Comparison of ENCODE assay signal across 10 cellular contexts in genomic region chr12:82383930-82384513, GRCh38. TPM values are rescaled to one million over a fixed set of nuclear protein-coding genes. Genes with fewer than 3 reads are reported as not detected.
DNase-seq lines count a peak whose midpoint lies in the region; TF ChIP-seq lines count a peak whose summit lies in the region.
"Had no signal": no experiment of that assay in that cellular context is flagged by ENCODE, and none has a peak within 500 bp of the region (broad histone marks: within the 10 kb centered on the region; RNA-seq: fewer than 3 reads in every experiment).

No MANE protein-coding gene starts in this region.

- no TSS peak for BruUV-seq in Calu3 (replicated peaks; lab: Mats Ljungman, UMichigan)

- no peaks in the 10 kb centered on the region for H4K20me1 ChIP-seq in GM23248 (ENCODE audit: insufficient read depth)

- TF ChIP-seq CTCF in Calu3 (IDR thresholded peaks at IDR 0.05; ENCODE audit: unreplicated experiment) (no peak), epithelial cell of proximal tubule (conservative IDR thresholded peaks at IDR 0.05; ENCODE audit: low read depth, low read length) (peak; percentile 77), lower leg skin (IDR thresholded peaks at IDR 0.05) (no peak)

- no peak for TF ChIP-seq POLR2A in lower leg skin (IDR thresholded peaks at IDR 0.05)

- POLR2A ChIA-PET in activated CD4-positive, alpha-beta T cell treated with anti-CD3 and anti-CD28 coated beads, Interleukin-2, amount 10 ng/mL, durations not matched to agents 7 days and 5 days (lab: Charles Lee), result no interaction called here

- 35 to 37% methylated on average over 2 of the region's 2 CpGs for WGBS in GM23248 (ENCODE audit: low coverage in 1 of 2, low lambda C conversion rate in 2 of 2, missing lambda C conversion rate in 2 of 2), 2 experiments
- 39 to 63% methylated on average over 2 of the region's 2 CpGs for WGBS in lower leg skin, 2 donors

- no peaks in the 10 kb centered on the region for H3K36me3 ChIP-seq in GM23248 (ENCODE audit: low read depth)

- H3F3A ChIP-seq in GM23248 (ENCODE audit: insufficient read depth), result no peaks in the 10 kb centered on the region

- CTCF ChIA-PET in Calu3 (lab: Charles Lee), result interaction anchor here (0.6 to 0.8 kb wide), 4 partner anchors 140 to 301 kb away, joined by 4 to 17 read pairs (median 8); no protein-coding TSS in a partner anchor
- CTCF ChIA-PET in activated CD4-positive, alpha-beta T cell treated with anti-CD3 and anti-CD28 coated beads, Interleukin-2, amount 10 ng/mL, durations not matched to agents 7 days and 5 days (lab: Charles Lee), result no interaction called here

- H3K27ac Mint-ChIP-seq in Calu3 (ENCODE audit: unreplicated experiment), result no peak overlapping the region
- no peak overlapping the region for H3K27ac Mint-ChIP-seq in activated naive CD8-positive, alpha-beta T cell treated with anti-CD3 and anti-CD28 coated beads for 36 hours
- H3K27ac Mint-ChIP-seq in activated CD4-positive, alpha-beta T cell treated with anti-CD3 and anti-CD28 coated beads, Interleukin-2, amount 10 ng/mL, durations not matched to agents 7 days and 5 days, result no peak overlapping the region
- H3K27ac Mint-ChIP-seq: stimulated activated naive CD8-positive, alpha-beta T cell treated with anti-CD3 and anti-CD28 coated beads, Interleukin-15, Interleukin-2, amounts not matched to agents 100 ng/mL and 50 ng/mL, for 24 hours had no signal

- H3K9ac ChIP-seq in GM23248, result no peak overlapping the region

- no peak overlapping the region for H2AFZ ChIP-seq in GM23248

- H3K4me1 Mint-ChIP-seq in Calu3 (ENCODE audit: low read depth, unreplicated experiment), result no peaks in the 10 kb centered on the region
- H3K4me1 Mint-ChIP-seq in activated naive CD8-positive, alpha-beta T cell treated with anti-CD3 and anti-CD28 coated beads for 36 hours, result peaks cover 3% of the 10 kb centered on the region
- no peaks in the 10 kb centered on the region for H3K4me1 Mint-ChIP-seq in activated CD4-positive, alpha-beta T cell treated with anti-CD3 and anti-CD28 coated beads, Interleukin-2, amount 10 ng/mL, durations not matched to agents 7 days and 5 days

- in situ Hi-C loops in GM23248 (cut with MboI), result loop anchor here (10.0 kb wide), 1 partner anchor 241 kb away; no protein-coding TSS in a partner anchor

- H3K4me3 Mint-ChIP-seq in Calu3 (ENCODE audit: low read depth, unreplicated experiment), result no peak overlapping the region
- H3K4me3 Mint-ChIP-seq in activated naive CD8-positive, alpha-beta T cell treated with anti-CD3 and anti-CD28 coated beads for 36 hours, result no peak overlapping the region
- no peak overlapping the region for H3K4me3 Mint-ChIP-seq in activated CD4-positive, alpha-beta T cell treated with anti-CD3 and anti-CD28 coated beads, Interleukin-2, amount 10 ng/mL, durations not matched to agents 7 days and 5 days
- H3K4me3 Mint-ChIP-seq: stimulated activated naive CD8-positive, alpha-beta T cell treated with anti-CD3 and anti-CD28 coated beads, Interleukin-15, Interleukin-2, amounts not matched to agents 100 ng/mL and 50 ng/mL, for 24 hours had no signal

- H3K27me3 Mint-ChIP-seq in Calu3 (ENCODE audit: unreplicated experiment), result no peaks in the 10 kb centered on the region
- no peaks in the 10 kb centered on the region for H3K27me3 Mint-ChIP-seq in activated naive CD8-positive, alpha-beta T cell treated with anti-CD3 and anti-CD28 coated beads for 36 hours
- H3K27me3 Mint-ChIP-seq in activated CD4-positive, alpha-beta T cell treated with anti-CD3 and anti-CD28 coated beads, Interleukin-2, amount 10 ng/mL, durations not matched to agents 7 days and 5 days, result no peaks in the 10 kb centered on the region
- H3K27me3 Mint-ChIP-seq: stimulated activated naive CD8-positive, alpha-beta T cell treated with anti-CD3 and anti-CD28 coated beads, Interleukin-15, Interleukin-2, amounts not matched to agents 100 ng/mL and 50 ng/mL, for 24 hours had no signal

- no peaks in the 10 kb centered on the region for H3K9me3 Mint-ChIP-seq in Calu3 (ENCODE audit: low read depth, unreplicated experiment)
- peaks cover 2% of the 10 kb centered on the region for H3K9me3 Mint-ChIP-seq in activated naive CD8-positive, alpha-beta T cell treated with anti-CD3 and anti-CD28 coated beads for 36 hours
- H3K9me3 Mint-ChIP-seq in activated CD4-positive, alpha-beta T cell treated with anti-CD3 and anti-CD28 coated beads, Interleukin-2, amount 10 ng/mL, durations not matched to agents 7 days and 5 days, result no peaks in the 10 kb centered on the region
- H3K9me3 Mint-ChIP-seq: stimulated activated naive CD8-positive, alpha-beta T cell treated with anti-CD3 and anti-CD28 coated beads, Interleukin-15, Interleukin-2, amounts not matched to agents 100 ng/mL and 50 ng/mL, for 24 hours had no signal

- H3K36me3 Mint-ChIP-seq in Calu3 (ENCODE audit: insufficient read depth, unreplicated experiment), result no peaks in the 10 kb centered on the region
- H3K36me3 Mint-ChIP-seq in activated naive CD8-positive, alpha-beta T cell treated with anti-CD3 and anti-CD28 coated beads for 36 hours, result peaks cover 5% of the 10 kb centered on the region
- H3K36me3 Mint-ChIP-seq in activated CD4-positive, alpha-beta T cell treated with anti-CD3 and anti-CD28 coated beads, Interleukin-2, amount 10 ng/mL, durations not matched to agents 7 days and 5 days (ENCODE audit: low read depth), result no peaks in the 10 kb centered on the region

- no peak overlapping the region for H3K27ac ChIP-seq in GM23248
- H3K27ac ChIP-seq: epithelial cell of prostate had no signal

- no peaks in the 10 kb centered on the region for H3K9me3 ChIP-seq in GM23248 (ENCODE audit: low read depth)

- no peaks in the 10 kb centered on the region for H3K79me2 ChIP-seq in GM23248 (ENCODE audit: insufficient read depth)

- H3K9me2 ChIP-seq in GM23248 (ENCODE audit: insufficient read depth), result no peaks in the 10 kb centered on the region

- H3K4me3 ChIP-seq in GM23248, result no peak overlapping the region
- no peak overlapping the region for H3K4me3 ChIP-seq in epithelial cell of proximal tubule (ENCODE audit: low read depth, low read length)
- no peak overlapping the region for H3K4me3 ChIP-seq in lower leg skin (ENCODE audit: low read depth, poor library complexity, severe bottlenecking)

- intact Hi-C loops in Calu3 (cut with micrococcal nuclease; ENCODE audit: unreplicated experiment), result loop anchor here (1.0 to 10.0 kb wide), 4 partner anchors 133 to 301 kb away; partner anchors contain the start of gene TMTC2
- intact Hi-C loops in lower leg skin (cut with DNase I; ENCODE audit: low total_unique reads), result no loop called here

- H3K4me1 ChIP-seq in GM23248 (ENCODE audit: insufficient read depth), result no peaks in the 10 kb centered on the region

- H3K27me3 ChIP-seq in GM23248 (replicated peaks; ENCODE audit: insufficient read depth), result no peaks in the 10 kb centered on the region

- DNase-seq in Calu3, result peak; percentile 20
- peak; percentile 45 for DNase-seq in GM23248
- DNase-seq in NCI-H524 treated with DMSO at 0.1 percent for 48 hours (lab: John Stamatoyannopoulos, UW), result peak; percentile 12
- peak; percentile 10 for DNase-seq in epithelial cell of proximal tubule (ENCODE audit: low read depth)
- DNase-seq in lower leg skin (ENCODE audit: low spot score in 2 of 2), result no peak
- DNase-seq in activated naive CD8-positive, alpha-beta T cell treated with anti-CD3 and anti-CD28 coated beads for 36 hours, result no peak
- DNase-seq in activated effector memory CD4-positive, alpha-beta T cell treated with Interleukin-2 at 50 U/mL for 16 hours, result no peak
- no peak for DNase-seq in activated CD4-positive, alpha-beta T cell treated with anti-CD3 and anti-CD28 coated beads, Interleukin-2, amount 10 ng/mL, durations not matched to agents 7 days and 5 days

- H3K4me2 ChIP-seq in GM23248 (ENCODE audit: unreplicated experiment), result no peak overlapping the region

RNA-seq across cellular contexts. Expression of gene METTL25, which starts 25.7 kb away (rescaled TPM):
- total RNA-seq in Calu3 (2022), result 6.7 and 7.2 TPM in 2 replicates
- 6.9 and 27.1 TPM in 2 replicates for total RNA-seq in GM23248 (2014; rRNA removed; shearing (Covaris generic))
- 5.6 and 7.2 TPM in 2 replicates for polyA plus RNA-seq in GM23248 (2016; fragmentation: Nextera tagmentation; extraction: Ambion mirVana)
- 4.7 and 8.8 TPM in 2 replicates for total RNA-seq in epithelial cell of proximal tubule
- 10 to 100 TPM in 3 of 4 donors, 1 to 10 TPM in 1; 6.7 to 15.2 (median 13.5) TPM for total RNA-seq in lower leg skin
- 1 to 10 TPM; 4.6 to 5.7 TPM for total RNA-seq in activated naive CD8-positive, alpha-beta T cell treated with anti-CD3 and anti-CD28 coated beads for 36 hours
- 1 to 10 TPM; 8.3 to 8.6 TPM for total RNA-seq in activated CD4-positive, alpha-beta T cell treated with anti-CD3 and anti-CD28 coated beads, Interleukin-2, amount 10 ng/mL, durations not matched to agents 7 days and 5 days

RNA-seq across cellular contexts. Expression of gene CCDC59, which starts 25.8 kb away (rescaled TPM):
- total RNA-seq in Calu3 (2022) (51.7 and 55.8 TPM in 2 replicates), epithelial cell of proximal tubule (83.2 and 109 TPM in 2 replicates), lower leg skin (10 to 100 TPM; 45.2 to 97.7 (median 66.1) TPM)
- total RNA-seq in GM23248 (2014; rRNA removed; shearing (Covaris generic)), result 49.9 and 81.2 TPM in 2 replicates
- 57.4 and 59.5 TPM in 2 replicates for polyA plus RNA-seq in GM23248 (2016; fragmentation: Nextera tagmentation; extraction: Ambion mirVana)
- total RNA-seq in activated naive CD8-positive, alpha-beta T cell treated with anti-CD3 and anti-CD28 coated beads for 36 hours, result 100 to 1,000 TPM; 140 to 141 TPM
- total RNA-seq in activated CD4-positive, alpha-beta T cell treated with anti-CD3 and anti-CD28 coated beads, Interleukin-2, amount 10 ng/mL, durations not matched to agents 7 days and 5 days, result 10 to 100 TPM; 43.5 to 53.4 TPM

Comparison
In these comparisons a context has a peak if more than half of its experiments do, and no peak if none do; other contexts are left out.
1. DNase-seq: peak in Calu3 (single experiment), GM23248 (single experiment), NCI-H524 treated with DMSO at 0.1 percent for 48 hours (single experiment) and epithelial cell of proximal tubule (single experiment); none in lower leg skin (0 of 2), activated naive CD8-positive, alpha-beta T cell treated with anti-CD3 and anti-CD28 coated beads for 36 hours (single experiment), activated effector memory CD4-positive, alpha-beta T cell treated with Interleukin-2 at 50 U/mL for 16 hours (single experiment) and activated CD4-positive, alpha-beta T cell treated with anti-CD3 and anti-CD28 coated beads, Interleukin-2, amount 10 ng/mL, durations not matched to agents 7 days and 5 days (single experiment).